6 cellular contexts compared by ENCODE assay signal in the genomic region with DNA sequence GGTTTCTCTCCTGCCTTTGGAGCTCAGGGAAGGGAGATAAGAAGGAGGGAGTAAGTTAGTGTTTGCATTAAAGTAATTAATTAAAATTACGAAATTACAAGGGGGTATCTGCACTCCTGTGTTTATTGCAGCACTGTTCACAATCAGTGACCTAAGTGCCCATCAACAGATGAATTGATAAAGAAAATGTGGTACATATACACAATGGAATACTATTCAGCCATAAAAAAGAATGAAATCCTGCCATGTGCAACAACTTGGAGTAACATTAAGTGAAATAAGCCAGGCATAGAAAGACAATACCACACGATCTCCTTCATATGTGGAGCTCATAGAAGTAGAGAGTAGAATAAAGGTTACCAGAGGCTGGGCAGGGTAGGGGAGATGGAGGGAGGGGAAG.
"Had no signal": no experiment of that assay in that cellular context is flagged by ENCODE, and none has a peak within 500 bp of the region (broad histone marks: within the 10 kb centered on the region; RNA-seq: fewer than 3 reads in every experiment).

No MANE protein-coding gene starts in this region.

- H3K27ac ChIP-seq: HL-60 had no signal

- DNase-seq: IMR-90, KBM-7, KG1 had no signal

- ATAC-seq: HepG2, K562 had no signal

- H3K4me3 ChIP-seq: K562 had no signal
